ENCODE assay signal across 1 cellular context in genomic region chr1:44827197-44828002, GRCh38.
A peak's percentile ranks its signal among the peaks of the same experiment; 100 is the strongest.
TF ChIP-seq lines count a peak whose summit lies in the region.

No MANE protein-coding gene starts in this region.

TF ChIP-seq in HepG2, 621 proteins besides CTCF, POLR2A, EP300 and RAD21 (continued from another document and continues in another):
- TF ChIP-seq ZMAT5 (CRISPR knock-in tag; IDR thresholded peaks at IDR 0.05; ENCODE audit: borderline replicate concordance, low read depth) (no peak), MAFG (CRISPR knock-in tag; IDR thresholded peaks at IDR 0.05) (no peak), AGO1 (IDR thresholded peaks at IDR 0.05; ENCODE audit: low read depth, low read length, poor library complexity, severe bottlenecking) (peak; percentile 70), YY1 (IDR thresholded peaks at IDR 0.05; ENCODE audit: insufficient read depth, insufficient replicate concordance, low read depth, low read length) (peak; percentile 52), ELF4 (CRISPR knock-in tag; IDR thresholded peaks at IDR 0.05; ENCODE audit: borderline replicate concordance) (no peak; the same call in 1 of the 2 replicates), PHF21A (CRISPR knock-in tag; IDR thresholded peaks at IDR 0.05) (peak; percentile 8; the same call in 1 of the 2 replicates), ZNF784 (CRISPR knock-in tag; IDR thresholded peaks at IDR 0.05; ENCODE audit: borderline replicate concordance) (no peak), ZNF292 (CRISPR knock-in tag; IDR thresholded peaks at IDR 0.05; ENCODE audit: borderline replicate concordance, low read depth) (peak; percentile 34; the same call in 1 of the 2 replicates), ZSCAN31 (CRISPR knock-in tag; IDR thresholded peaks at IDR 0.05; ENCODE audit: low read depth) (peak; percentile 36; the same call in 1 of the 2 replicates), ZNF33A (CRISPR knock-in tag; IDR thresholded peaks at IDR 0.05; ENCODE audit: borderline replicate concordance) (no peak), SALL1 (CRISPR knock-in tag; IDR thresholded peaks at IDR 0.05) (peak; percentile 57; the same call in 1 of the 2 replicates), SAP130 (CRISPR knock-in tag; IDR thresholded peaks at IDR 0.05; ENCODE audit: low read depth) (peak; percentile 77; the same call in 1 of the 2 replicates), HOXA9 (CRISPR knock-in tag; IDR thresholded peaks at IDR 0.05; ENCODE audit: borderline replicate concordance) (no peak), MAX (IDR thresholded peaks at IDR 0.05) (peak; percentile 30; the same call in 1 of the 2 replicates), ZNF230 (CRISPR knock-in tag; IDR thresholded peaks at IDR 0.05) (no peak; the same call in 1 of the 2 replicates), GPN1 (CRISPR knock-in tag; IDR thresholded peaks at IDR 0.05; ENCODE audit: borderline replicate concordance) (no peak), ZNF605 (CRISPR knock-in tag; IDR thresholded peaks at IDR 0.05) (peak; percentile 74; the same call in 1 of the 2 replicates), ZNF775 (CRISPR knock-in tag; IDR thresholded peaks at IDR 0.05; ENCODE audit: borderline replicate concordance) (no peak), SNAPC2 (CRISPR knock-in tag; IDR thresholded peaks at IDR 0.05) (no peak), JDP2 (CRISPR knock-in tag; IDR thresholded peaks at IDR 0.05; ENCODE audit: borderline replicate concordance) (no peak), ZNF205 (CRISPR knock-in tag; IDR thresholded peaks at IDR 0.05) (no peak), ESRRA (CRISPR knock-in tag; IDR thresholded peaks at IDR 0.05; ENCODE audit: low read depth) (peak; percentile 26; the same call in 1 of the 2 replicates), TBX3 (IDR thresholded peaks at IDR 0.05; ENCODE audit: borderline replicate concordance) (no peak), ZSCAN30 (CRISPR knock-in tag; IDR thresholded peaks at IDR 0.05) (no peak), ZNF577 (CRISPR knock-in tag; IDR thresholded peaks at IDR 0.05; ENCODE audit: borderline replicate concordance, low read depth) (no peak), SCMH1 (CRISPR knock-in tag; IDR thresholded peaks at IDR 0.05; ENCODE audit: borderline replicate concordance) (no peak), POLR2AphosphoS5 (IDR thresholded peaks at IDR 0.05; ENCODE audit: low read depth, low read length) (no peak), ZNF737 (CRISPR knock-in tag; IDR thresholded peaks at IDR 0.05; ENCODE audit: borderline replicate concordance) (no peak), TCF12 (IDR thresholded peaks at IDR 0.05) (no peak), TCF12 (CRISPR knock-in tag; IDR thresholded peaks at IDR 0.05) (no peak; the same call in 1 of the 2 replicates), ZFY (CRISPR knock-in tag; IDR thresholded peaks at IDR 0.05) (peak; percentile 36), PAWR (CRISPR knock-in tag; IDR thresholded peaks at IDR 0.05; ENCODE audit: borderline replicate concordance) (no peak), GFI1 (CRISPR knock-in tag; IDR thresholded peaks at IDR 0.05; ENCODE audit: borderline replicate concordance) (peak; percentile 51; the same call in 1 of the 2 replicates), ZFP36L2 (CRISPR knock-in tag; IDR thresholded peaks at IDR 0.05) (no peak), U2AF2 (IDR thresholded peaks at IDR 0.05; ENCODE audit: low read depth, low read length) (no peak), ZNF770 (CRISPR knock-in tag; IDR thresholded peaks at IDR 0.05) (no peak; the same call in 1 of the 2 replicates), ZNF790 (CRISPR knock-in tag; IDR thresholded peaks at IDR 0.05; ENCODE audit: borderline replicate concordance) (no peak), ZBTB46 (CRISPR knock-in tag; IDR thresholded peaks at IDR 0.05; ENCODE audit: borderline replicate concordance) (no peak), SMARCC2 (IDR thresholded peaks at IDR 0.05) (no peak), ZBTB37 (CRISPR knock-in tag; IDR thresholded peaks at IDR 0.05) (no peak), THAP11 (CRISPR knock-in tag; IDR thresholded peaks at IDR 0.05) (no peak), TBX2 (CRISPR knock-in tag; IDR thresholded peaks at IDR 0.05; ENCODE audit: borderline replicate concordance) (peak; percentile 41), AFF4 (CRISPR knock-in tag; IDR thresholded peaks at IDR 0.05) (0 out of 2 replicates have a peak, but pooled peaks have one; percentile 3), ZNF331 (CRISPR knock-in tag; IDR thresholded peaks at IDR 0.05) (peak; percentile 35; the same call in 1 of the 2 replicates)
- TF ChIP-seq, protein P1, sequence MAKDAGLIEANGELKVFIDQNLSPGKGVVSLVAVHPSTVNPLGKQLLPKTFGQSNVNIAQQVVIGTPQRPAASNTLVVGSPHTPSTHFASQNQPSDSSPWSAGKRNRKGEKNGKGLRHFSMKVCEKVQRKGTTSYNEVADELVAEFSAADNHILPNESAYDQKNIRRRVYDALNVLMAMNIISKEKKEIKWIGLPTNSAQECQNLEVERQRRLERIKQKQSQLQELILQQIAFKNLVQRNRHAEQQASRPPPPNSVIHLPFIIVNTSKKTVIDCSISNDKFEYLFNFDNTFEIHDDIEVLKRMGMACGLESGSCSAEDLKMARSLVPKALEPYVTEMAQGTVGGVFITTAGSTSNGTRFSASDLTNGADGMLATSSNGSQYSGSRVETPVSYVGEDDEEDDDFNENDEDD (CRISPR knock-in tag; IDR thresholded peaks at IDR 0.05; ENCODE audit: borderline replicate concordance): peak; percentile 30; the same call in 1 of the 2 replicates
- TF ChIP-seq, protein P2, sequence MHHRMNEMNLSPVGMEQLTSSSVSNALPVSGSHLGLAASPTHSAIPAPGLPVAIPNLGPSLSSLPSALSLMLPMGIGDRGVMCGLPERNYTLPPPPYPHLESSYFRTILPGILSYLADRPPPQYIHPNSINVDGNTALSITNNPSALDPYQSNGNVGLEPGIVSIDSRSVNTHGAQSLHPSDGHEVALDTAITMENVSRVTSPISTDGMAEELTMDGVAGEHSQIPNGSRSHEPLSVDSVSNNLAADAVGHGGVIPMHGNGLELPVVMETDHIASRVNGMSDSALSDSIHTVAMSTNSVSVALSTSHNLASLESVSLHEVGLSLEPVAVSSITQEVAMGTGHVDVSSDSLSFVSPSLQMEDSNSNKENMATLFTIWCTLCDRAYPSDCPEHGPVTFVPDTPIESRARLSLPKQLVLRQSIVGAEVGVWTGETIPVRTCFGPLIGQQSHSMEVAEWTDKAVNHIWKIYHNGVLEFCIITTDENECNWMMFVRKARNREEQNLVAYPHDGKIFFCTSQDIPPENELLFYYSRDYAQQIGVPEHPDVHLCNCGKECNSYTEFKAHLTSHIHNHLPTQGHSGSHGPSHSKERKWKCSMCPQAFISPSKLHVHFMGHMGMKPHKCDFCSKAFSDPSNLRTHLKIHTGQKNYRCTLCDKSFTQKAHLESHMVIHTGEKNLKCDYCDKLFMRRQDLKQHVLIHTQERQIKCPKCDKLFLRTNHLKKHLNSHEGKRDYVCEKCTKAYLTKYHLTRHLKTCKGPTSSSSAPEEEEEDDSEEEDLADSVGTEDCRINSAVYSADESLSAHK (CRISPR knock-in tag; IDR thresholded peaks at IDR 0.05; ENCODE audit: borderline replicate concordance): no peak
- TF ChIP-seq, protein P3, sequence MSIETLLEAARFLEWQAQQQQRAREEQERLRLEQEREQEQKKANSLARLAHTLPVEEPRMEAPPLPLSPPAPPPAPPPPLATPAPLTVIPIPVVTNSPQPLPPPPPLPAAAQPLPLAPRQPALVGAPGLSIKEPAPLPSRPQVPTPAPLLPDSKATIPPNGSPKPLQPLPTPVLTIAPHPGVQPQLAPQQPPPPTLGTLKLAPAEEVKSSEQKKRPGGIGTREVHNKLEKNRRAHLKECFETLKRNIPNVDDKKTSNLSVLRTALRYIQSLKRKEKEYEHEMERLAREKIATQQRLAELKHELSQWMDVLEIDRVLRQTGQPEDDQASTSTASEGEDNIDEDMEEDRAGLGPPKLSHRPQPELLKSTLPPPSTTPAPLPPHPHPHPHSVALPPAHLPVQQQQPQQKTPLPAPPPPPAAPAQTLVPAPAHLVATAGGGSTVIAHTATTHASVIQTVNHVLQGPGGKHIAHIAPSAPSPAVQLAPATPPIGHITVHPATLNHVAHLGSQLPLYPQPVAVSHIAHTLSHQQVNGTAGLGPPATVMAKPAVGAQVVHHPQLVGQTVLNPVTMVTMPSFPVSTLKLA (IDR thresholded peaks at IDR 0.05): no peak
- TF ChIP-seq, protein P4, sequence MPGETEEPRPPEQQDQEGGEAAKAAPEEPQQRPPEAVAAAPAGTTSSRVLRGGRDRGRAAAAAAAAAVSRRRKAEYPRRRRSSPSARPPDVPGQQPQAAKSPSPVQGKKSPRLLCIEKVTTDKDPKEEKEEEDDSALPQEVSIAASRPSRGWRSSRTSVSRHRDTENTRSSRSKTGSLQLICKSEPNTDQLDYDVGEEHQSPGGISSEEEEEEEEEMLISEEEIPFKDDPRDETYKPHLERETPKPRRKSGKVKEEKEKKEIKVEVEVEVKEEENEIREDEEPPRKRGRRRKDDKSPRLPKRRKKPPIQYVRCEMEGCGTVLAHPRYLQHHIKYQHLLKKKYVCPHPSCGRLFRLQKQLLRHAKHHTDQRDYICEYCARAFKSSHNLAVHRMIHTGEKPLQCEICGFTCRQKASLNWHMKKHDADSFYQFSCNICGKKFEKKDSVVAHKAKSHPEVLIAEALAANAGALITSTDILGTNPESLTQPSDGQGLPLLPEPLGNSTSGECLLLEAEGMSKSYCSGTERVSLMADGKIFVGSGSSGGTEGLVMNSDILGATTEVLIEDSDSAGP (CRISPR knock-in tag; IDR thresholded peaks at IDR 0.05; ENCODE audit: borderline replicate concordance): peak; percentile 49; the same call in 1 of the 2 replicates
